In genomic region chr3:59809750-59810444, GRCh38 we compare ENCODE assay signal across 8 cellular contexts.
DNase-seq lines count a peak whose midpoint lies in the region; ATAC-seq, FAIRE-seq and TF ChIP-seq lines count a peak whose summit lies in the region.

No MANE protein-coding gene starts in this region.

- peak overlapping the region; percentile 54 for H3K27ac Mint-ChIP-seq in mesothelial cell of epicardium

- H3K27ac ChIP-seq in HUES6 (ENCODE audit: low read depth, low read length) (peak overlapping the region; percentile 44; the same call in 1 of the 2 replicates), GM12878 (ENCODE audit: control insufficient read depth, insufficient read depth) (no peak overlapping the region), uterus (no peak overlapping the region)

- SMC1A ChIA-PET in GM12878 (lab: Charles Lee; ENCODE audit: uncharacterized antibody, unreplicated experiment): interaction anchor here (0.6 to 4.1 kb wide), 11 partner anchors 46 to 824 kb away, joined by 3 to 27 read pairs (median 4); no protein-coding TSS in a partner anchor

- no peaks in the 10 kb centered on the region for H3K36me3 Mint-ChIP-seq in mesothelial cell of epicardium

- DNase-seq in D341Med (ENCODE audit: low spot score): peak; percentile 69
- DNase-seq in GM12878 (ENCODE audit: low read depth, low spot score): no peak
- no peak for DNase-seq in mesothelial cell of epicardium (ENCODE audit: low spot score in 2 of 2, unreplicated experiment in 2 of 2)
- DNase-seq in NCI-H128 (lab: John Stamatoyannopoulos, UW; ENCODE audit: unreplicated experiment): no peak
- DNase-seq in uterus: no peak

- POLR2A ChIA-PET in GM12878 (lab: Charles Lee): no interaction called here

- H3K9ac ChIP-seq in HUES6 (ENCODE audit: low read length) (peak overlapping the region; percentile 45), GM12878 (ENCODE audit: control insufficient read depth, insufficient read depth, low read length) (no peak overlapping the region)

- intact Hi-C loops in GM12878 (cut with micrococcal nuclease; ENCODE audit: unreplicated experiment) (loop anchor here (2.0 kb wide), 1 partner anchor 235 kb away; no protein-coding TSS in a partner anchor), uterus (cut with DNase I; ENCODE audit: low total_unique reads) (no loop called here)

- no peaks in the 10 kb centered on the region for H3K9me3 Mint-ChIP-seq in mesothelial cell of epicardium

- no peaks in the 10 kb centered on the region; the same call in 1 of the 2 replicates for H3K9me3 ChIP-seq in HUES6 (ENCODE audit: control insufficient read depth, insufficient read depth, low read depth, low read length)
- no peaks in the 10 kb centered on the region for H3K9me3 ChIP-seq in GM12878 (replicated peaks; ENCODE audit: control insufficient read depth, insufficient read depth, low read length)
- H3K9me3 ChIP-seq in uterus: no peaks in the 10 kb centered on the region

- H3K79me2 ChIP-seq in GM12878 (ENCODE audit: control insufficient read depth, insufficient read depth, low read length): no peaks in the 10 kb centered on the region

- H3K27me3 ChIP-seq in HUES6 (ENCODE audit: control insufficient read depth, insufficient read depth, low read length) (no peaks in the 10 kb centered on the region), GM12878 (replicated peaks in 1 of 2; ENCODE audit: control insufficient read depth in 2 of 2, insufficient read depth in 2 of 2, low read length in 1 of 2) (no peaks in the 10 kb centered on the region), uterus (no peaks in the 10 kb centered on the region)

- CTCF ChIA-PET in GM12878 (lab: Yijun Ruan, JAX): interaction anchor here (0.6 to 2.6 kb wide), 11 partner anchors 10 to 598 kb away, joined by 3 to 27 read pairs (median 4); no protein-coding TSS in a partner anchor

- no peak for TF ChIP-seq EP300 in GM12878 (IDR thresholded peaks at IDR 0.05; ENCODE audit: borderline replicate concordance in 1 of 2, control insufficient read depth in 1 of 2, low read depth in 2 of 2, low read length in 2 of 2)

- in situ Hi-C loops in GM12878 (cut with MboI): no loop called here

- 42% methylated on average over 8 of the region's 8 CpGs for WGBS in GM12878 (ENCODE audit: insufficient coverage, insufficient replicate concordance, low lambda C conversion rate, missing lambda C conversion rate)

- H3K4me3 ChIP-seq in HUES6 (ENCODE audit: low read depth, low read length): no peak overlapping the region
- H3K4me3 ChIP-seq in GM12878: no peak overlapping the region
- no peak overlapping the region for H3K4me3 ChIP-seq in uterus

- H3K36me3 ChIP-seq in HUES6 (ENCODE audit: control insufficient read depth, insufficient read depth, low read length) (no peaks in the 10 kb centered on the region), GM12878 (ENCODE audit: control insufficient read depth in 2 of 2, insufficient read depth in 2 of 2, low read length in 1 of 2) (no peaks in the 10 kb centered on the region), uterus (no peaks in the 10 kb centered on the region)

- H3K4me3 Mint-ChIP-seq in mesothelial cell of epicardium: no peak overlapping the region

- H3K27me3 Mint-ChIP-seq in mesothelial cell of epicardium (ENCODE audit: low read depth): no peaks in the 10 kb centered on the region

- H3K4me1 ChIP-seq in HUES6 (ENCODE audit: control insufficient read depth, insufficient read depth, low read length) (peaks cover 27% of the 10 kb centered on the region), GM12878 (ENCODE audit: control insufficient read depth, insufficient read depth, low read length) (no peaks in the 10 kb centered on the region), uterus (no peaks in the 10 kb centered on the region)

- no peak for TF ChIP-seq POLR2A in GM12878 (IDR thresholded peaks at IDR 0.05; ENCODE audit: low read depth, low read length)
- TF ChIP-seq POLR2A in uterus (IDR thresholded peaks at IDR 0.05): no peak

- RAD21 ChIA-PET in GM12878 (lab: Charles Lee; ENCODE audit: unreplicated experiment): interaction anchor here (0.7 to 3.5 kb wide), 11 partner anchors 11 to 985 kb away, joined by 3 to 18 read pairs (median 3); no protein-coding TSS in a partner anchor

- no peak overlapping the region for H3K4me2 ChIP-seq in GM12878 (ENCODE audit: control insufficient read depth, insufficient read depth)

- ATAC-seq in GM12878: peak; percentile 49
- ATAC-seq in HG03460 (IDR thresholded peaks at IDR 0.05; ENCODE audit: unreplicated experiment): no peak
- ATAC-seq in HG03039 (IDR thresholded peaks at IDR 0.05; ENCODE audit: unreplicated experiment): no peak

- BruUV-seq in GM12878 (replicated peaks; lab: Mats Ljungman, UMichigan): no TSS peak

- H3K4me1 Mint-ChIP-seq in mesothelial cell of epicardium: peaks cover 41% of the 10 kb centered on the region

- TF ChIP-seq CTCF in GM12878 (IDR thresholded peaks at IDR 0.05 in 2 of 3, conservative IDR thresholded peaks at IDR 0.05 in 1 of 3; ENCODE audit: control insufficient read depth in 2 of 3, extremely low read depth in 1 of 3, insufficient read depth in 1 of 3, low read depth in 3 of 3, low read length in 3 of 3): peak in 2 of 3 experiments; percentile 10 to 34; a peak in 2 of 6 replicates
- TF ChIP-seq CTCF in mesothelial cell of epicardium (IDR thresholded peaks at IDR 0.05; ENCODE audit: unreplicated experiment): peak; percentile 53
- TF ChIP-seq CTCF in uterus (IDR thresholded peaks at IDR 0.05): peak in 1 of 4 experiments; percentile 5

- no peak for FAIRE-seq in GM12878 (lab: Jason Lieb, UNC)

- peak; percentile 44 for TF ChIP-seq RAD21 in GM12878 (IDR thresholded peaks at IDR 0.05; ENCODE audit: insufficient read depth, low read depth, low read length)

- H4K20me1 ChIP-seq in GM12878 (ENCODE audit: control insufficient read depth, insufficient read depth): no peaks in the 10 kb centered on the region

- H2AFZ ChIP-seq in GM12878 (ENCODE audit: control insufficient read depth, low read depth, low read length): no peak overlapping the region

TF ChIP-seq in GM12878, 131 proteins besides CTCF, POLR2A, EP300 and RAD21:
- TF ChIP-seq SMC3 (IDR thresholded peaks at IDR 0.05; ENCODE audit: borderline replicate concordance, low read length) (peak; percentile 35; the same call in 1 of the 2 replicates), MTA2 (IDR thresholded peaks at IDR 0.05; ENCODE audit: low read depth) (no peak)
- TF ChIP-seq, protein P1, sequence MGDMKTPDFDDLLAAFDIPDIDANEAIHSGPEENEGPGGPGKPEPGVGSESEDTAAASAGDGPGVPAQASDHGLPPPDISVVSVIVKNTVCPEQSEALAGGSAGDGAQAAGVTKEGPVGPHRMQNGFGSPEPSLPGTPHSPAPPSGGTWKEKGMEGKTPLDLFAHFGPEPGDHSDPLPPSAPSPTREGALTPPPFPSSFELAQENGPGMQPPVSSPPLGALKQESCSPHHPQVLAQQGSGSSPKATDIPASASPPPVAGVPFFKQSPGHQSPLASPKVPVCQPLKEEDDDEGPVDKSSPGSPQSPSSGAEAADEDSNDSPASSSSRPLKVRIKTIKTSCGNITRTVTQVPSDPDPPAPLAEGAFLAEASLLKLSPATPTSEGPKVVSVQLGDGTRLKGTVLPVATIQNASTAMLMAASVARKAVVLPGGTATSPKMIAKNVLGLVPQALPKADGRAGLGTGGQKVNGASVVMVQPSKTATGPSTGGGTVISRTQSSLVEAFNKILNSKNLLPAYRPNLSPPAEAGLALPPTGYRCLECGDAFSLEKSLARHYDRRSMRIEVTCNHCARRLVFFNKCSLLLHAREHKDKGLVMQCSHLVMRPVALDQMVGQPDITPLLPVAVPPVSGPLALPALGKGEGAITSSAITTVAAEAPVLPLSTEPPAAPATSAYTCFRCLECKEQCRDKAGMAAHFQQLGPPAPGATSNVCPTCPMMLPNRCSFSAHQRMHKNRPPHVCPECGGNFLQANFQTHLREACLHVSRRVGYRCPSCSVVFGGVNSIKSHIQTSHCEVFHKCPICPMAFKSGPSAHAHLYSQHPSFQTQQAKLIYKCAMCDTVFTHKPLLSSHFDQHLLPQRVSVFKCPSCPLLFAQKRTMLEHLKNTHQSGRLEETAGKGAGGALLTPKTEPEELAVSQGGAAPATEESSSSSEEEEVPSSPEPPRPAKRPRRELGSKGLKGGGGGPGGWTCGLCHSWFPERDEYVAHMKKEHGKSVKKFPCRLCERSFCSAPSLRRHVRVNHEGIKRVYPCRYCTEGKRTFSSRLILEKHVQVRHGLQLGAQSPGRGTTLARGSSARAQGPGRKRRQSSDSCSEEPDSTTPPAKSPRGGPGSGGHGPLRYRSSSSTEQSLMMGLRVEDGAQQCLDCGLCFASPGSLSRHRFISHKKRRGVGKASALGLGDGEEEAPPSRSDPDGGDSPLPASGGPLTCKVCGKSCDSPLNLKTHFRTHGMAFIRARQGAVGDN (IDR thresholded peaks at IDR 0.05): no peak
